In genomic region chr20:12305555-12305954, GRCh38 we compare ENCODE assay signal across 27 cellular contexts.
DNase-seq lines count a peak whose midpoint lies in the region; ATAC-seq and TF ChIP-seq lines count a peak whose summit lies in the region.
"Had no signal": no experiment of that assay in that cellular context is flagged by ENCODE, and none has a peak within 500 bp of the region (broad histone marks: within the 10 kb centered on the region; RNA-seq: fewer than 3 reads in every experiment).

No MANE protein-coding gene starts in this region.

- H3K27ac ChIP-seq in heart left ventricle (peak overlapping the region in 9 of 12 donors; percentile 1 to 55 (median 44)), right cardiac atrium (ENCODE audit: low read length) (no peak overlapping the region)
- H3K27ac ChIP-seq: body of pancreas, foreskin keratinocyte, left lung, right lobe of liver, SK-N-MC, upper lobe of right lung had no signal

- no peak for TF ChIP-seq POLR2A in heart left ventricle (IDR thresholded peaks at IDR 0.05)

- TF ChIP-seq CTCF in heart left ventricle (IDR thresholded peaks at IDR 0.05) (no peak), fibroblast of mammary gland (conservative IDR thresholded peaks at IDR 0.05; ENCODE audit: control insufficient read depth, insufficient read depth, low read depth, low read length) (no peak)

- peaks cover 0 to 14% (median 2%) of the 10 kb centered on the region in 12 donors for H3K4me1 ChIP-seq in heart left ventricle
- H3K4me1 ChIP-seq in right cardiac atrium (ENCODE audit: control insufficient read depth, insufficient read depth, low read length) = no peaks in the 10 kb centered on the region
- H3K4me1 ChIP-seq: body of pancreas, left lung, right lobe of liver, upper lobe of right lung had no signal

- H3K4me3 ChIP-seq in heart left ventricle = no peak overlapping the region
- H3K4me3 ChIP-seq in right cardiac atrium (ENCODE audit: low read length) = no peak overlapping the region
- no peak overlapping the region for H3K4me3 ChIP-seq in fibroblast of mammary gland (ENCODE audit: control insufficient read depth, low read depth, low read length)
- H3K4me3 ChIP-seq: body of pancreas, left lung, right lobe of liver, SK-N-MC, upper lobe of right lung had no signal

- H3K27me3 ChIP-seq in heart left ventricle (no peaks in the 10 kb centered on the region), right cardiac atrium (ENCODE audit: control insufficient read depth, insufficient read depth) (no peaks in the 10 kb centered on the region)
- H3K27me3 ChIP-seq: body of pancreas, foreskin keratinocyte, left lung, right lobe of liver, upper lobe of right lung had no signal

- 26 to 42% (median 38%) methylated on average over 4 of the region's 4 CpGs for WGBS in heart left ventricle, 4 donors
- WGBS in right cardiac atrium = 25% methylated on average over 4 of the region's 4 CpGs

- peak in 1 of 5 donors; percentile 13 for DNase-seq in heart left ventricle
- DNase-seq in right cardiac atrium = no peak
- DNase-seq in fibroblast of mammary gland (ENCODE audit: low read depth) = peak; percentile 6
- DNase-seq in pons (ENCODE audit: low spot score) = peak; percentile 42
- no peak for DNase-seq in DMS153 (lab: John Stamatoyannopoulos, UW)
- DNase-seq in NCI-H2196 treated with DMSO at 0.1 percent for 48 hours (lab: John Stamatoyannopoulos, UW; ENCODE audit: unreplicated experiment) = no peak
- no peak for DNase-seq in NCI-H2107 (lab: John Stamatoyannopoulos, UW)
- DNase-seq: ACHN; activated CD4-positive, alpha-beta T cell treated with anti-CD3 and anti-CD28 coated beads for 1 hour; activated CD8-positive, alpha-beta T cell treated with anti-CD3 and anti-CD28 coated beads for 36 hours; body of pancreas; effector CD8-positive, alpha-beta T cell; EL; erythroblast; foreskin keratinocyte; left lung; midbrain; naive thymus-derived CD8-positive, alpha-beta T cell; NCI-H1105; NCI-H2029 treated with DMSO at 0.1 percent for 48 hours; right lobe of liver; stimulated activated CD4-positive, alpha-beta T cell treated with anti-CD3 and anti-CD28 coated beads, Interleukin-15, amount 100 ng/mL, for 24 hours; stimulated activated naive CD8-positive, alpha-beta T cell treated with anti-CD3 and anti-CD28 coated beads, Interleukin-15, Interleukin-2, amounts not matched to agents 100 U/mL and 50 U/mL, for 24 hours; T-helper 17 cell; upper lobe of right lung had no signal

- H3K36me3 ChIP-seq in heart left ventricle = no peaks in the 10 kb centered on the region
- H3K36me3 ChIP-seq: left lung, upper lobe of right lung had no signal

- intact Hi-C loops in heart left ventricle (cut with DNase I) (no loop called here), right cardiac atrium (cut with DNase I) (no loop called here)

- ATAC-seq in heart left ventricle (peak in 3 of 4 donors; percentile 20 to 61 (median 59)), right cardiac atrium (no peak), GM21381 (IDR thresholded peaks at IDR 0.05; ENCODE audit: unreplicated experiment) (no peak)
- ATAC-seq: activated CD8-positive, alpha-beta T cell treated with anti-CD3 and anti-CD28 coated beads for 36 hours; body of pancreas; foreskin keratinocyte; naive thymus-derived CD8-positive, alpha-beta T cell; stimulated activated naive CD8-positive, alpha-beta T cell treated with anti-CD3 and anti-CD28 coated beads, Interleukin-15, Interleukin-2, amounts not matched to agents 100 U/mL and 50 U/mL, for 24 hours; T-helper 17 cell had no signal

- H3K9me3 ChIP-seq in heart left ventricle (no peaks in the 10 kb centered on the region), right cardiac atrium (ENCODE audit: control insufficient read depth, low read length) (no peaks in the 10 kb centered on the region)
- H3K9me3 ChIP-seq: body of pancreas, right lobe of liver, upper lobe of right lung had no signal

Comparison
In these comparisons a context has a peak if more than half of its experiments do, and no peak if none do; other contexts are left out.
1. ATAC-seq: peak in heart left ventricle (3 of 4); none in right cardiac atrium (0 of 2) and GM21381 (single experiment).
2. DNase-seq: peak in fibroblast of mammary gland (single experiment) and pons (single experiment); none in right cardiac atrium (0 of 3), DMS153 (single experiment), NCI-H2196 treated with DMSO at 0.1 percent for 48 hours (single experiment) and NCI-H2107 (single experiment).